Comparison of ENCODE assay signal across 11 cellular contexts in the genomic region with DNA sequence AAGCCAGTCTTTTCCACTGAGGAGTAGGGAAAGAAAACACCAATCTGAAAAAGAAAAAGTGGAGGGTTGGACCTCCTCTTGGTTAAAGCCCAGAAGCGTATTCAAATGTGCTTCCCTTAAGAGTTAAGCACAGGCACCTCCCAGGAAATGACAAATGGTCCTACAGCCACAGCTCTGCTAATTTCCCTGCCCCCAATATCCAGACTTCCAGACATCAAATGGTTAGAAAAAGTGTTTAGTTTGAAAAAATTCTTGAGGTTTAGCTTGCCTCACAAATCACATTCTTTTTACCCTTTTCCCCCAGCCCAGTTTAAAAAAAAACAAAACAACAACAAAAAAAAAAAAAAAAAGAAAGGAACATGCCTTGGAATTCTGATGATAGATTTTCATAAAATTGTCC. TPM values are rescaled to one million over a fixed set of nuclear protein-coding genes. Genes with fewer than 3 reads are reported as not detected.
DNase-seq lines count a peak whose midpoint lies in the region; ATAC-seq, FAIRE-seq and TF ChIP-seq lines count a peak whose summit lies in the region.
"Had no signal": no experiment of that assay in that cellular context is flagged by ENCODE, and none has a peak within 500 bp of the region (broad histone marks: within the 10 kb centered on the region; RNA-seq: fewer than 3 reads in every experiment).

No MANE protein-coding gene starts in this region.

- CTCF ChIA-PET in mammary epithelial cell (lab: Charles Lee; ENCODE audit: low non-redundant PET) = no interaction called here

- ATAC-seq in GM21717 (IDR thresholded peaks at IDR 0.05; ENCODE audit: unreplicated experiment) = no peak
- no peak for ATAC-seq in HG03565 (IDR thresholded peaks at IDR 0.05; ENCODE audit: unreplicated experiment)
- ATAC-seq: effector memory CD8-positive, alpha-beta T cell had no signal

- dilution Hi-C loops in mammary epithelial cell (cut with HindIII; ENCODE audit: low sequenced_read_pairs) = no loop called here
- dilution Hi-C loops in keratinocyte (cut with MboI; ENCODE audit: extremely low pct_ligation_motif_present, low sequenced_read_pairs) = no loop called here

- H3K36me3 ChIP-seq in mammary epithelial cell (ENCODE audit: insufficient read depth, low read length) (no peaks in the 10 kb centered on the region), keratinocyte (ENCODE audit: control insufficient read depth in 2 of 2, extremely low read depth in 1 of 2, insufficient read depth in 2 of 2, low read length in 2 of 2) (no peaks in the 10 kb centered on the region), stomach (no peaks in the 10 kb centered on the region)

- WGBS in mammary epithelial cell (ENCODE audit: low coverage, missing lambda C conversion rate) = 93% methylated on average over 1 of the region's 1 CpG
- 43 to 66% (median 52%) methylated on average over 1 of the region's 1 CpG for WGBS in stomach, 5 donors

- DNase-seq in HFFc6 (peak; percentile 96), mammary epithelial cell (peak; percentile 12), keratinocyte (ENCODE audit: low read depth, low spot score) (no peak), stomach (no peak), SKM-1 (lab: John Stamatoyannopoulos, UW; ENCODE audit: unreplicated experiment) (no peak), immature natural killer cell (no peak)
- DNase-seq: effector memory CD8-positive, alpha-beta T cell; T-helper 9 cell had no signal

- H3K4me1 ChIP-seq in mammary epithelial cell (ENCODE audit: insufficient read depth, low read length) (peaks cover 5% of the 10 kb centered on the region), keratinocyte (ENCODE audit: control insufficient read depth, extremely low read depth, insufficient read depth, low read length) (peaks cover 10% of the 10 kb centered on the region), stomach (peaks cover 0 to 28% (median 16%) of the 10 kb centered on the region in 4 donors)

- TF ChIP-seq POLR2A in stomach (IDR thresholded peaks at IDR 0.05) = no peak

- intact Hi-C loops in mammary epithelial cell (cut with micrococcal nuclease) (no loop called here), stomach (cut with DNase I; ENCODE audit: low total_unique reads) (no loop called here)

- H4K20me1 ChIP-seq in mammary epithelial cell (ENCODE audit: insufficient read depth, low read length) = no peaks in the 10 kb centered on the region
- no peaks in the 10 kb centered on the region for H4K20me1 ChIP-seq in keratinocyte (ENCODE audit: control insufficient read depth, extremely low read depth, insufficient read depth, low read length)

- H3K4me1 Mint-ChIP-seq in HFFc6 (ENCODE audit: low read depth) = peaks cover 71% of the 10 kb centered on the region
- no peaks in the 10 kb centered on the region for H3K4me1 Mint-ChIP-seq in immature natural killer cell

- H3K27me3 ChIP-seq in mammary epithelial cell (ENCODE audit: insufficient read depth, low read length) = no peaks in the 10 kb centered on the region
- H3K27me3 ChIP-seq in keratinocyte (ENCODE audit: control insufficient read depth, extremely low read depth, insufficient read depth, low read length) = no peaks in the 10 kb centered on the region
- no peaks in the 10 kb centered on the region for H3K27me3 ChIP-seq in stomach

- BruUV-seq in mammary epithelial cell (replicated peaks; lab: Mats Ljungman, UMichigan) = no TSS peak

- H3K9me3 ChIP-seq in mammary epithelial cell (replicated peaks; ENCODE audit: insufficient read depth, low read length) (no peaks in the 10 kb centered on the region), keratinocyte (ENCODE audit: control insufficient read depth, low read depth, low read length) (no peaks in the 10 kb centered on the region), stomach (no peaks in the 10 kb centered on the region)

- H3K9me3 Mint-ChIP-seq in HFFc6 (no peaks in the 10 kb centered on the region), immature natural killer cell (no peaks in the 10 kb centered on the region)
- H3K9me3 Mint-ChIP-seq: effector memory CD8-positive, alpha-beta T cell had no signal

- H3K4me3 ChIP-seq in mammary epithelial cell (replicated peaks in 1 of 3; ENCODE audit: insufficient read depth in 1 of 3, low read depth in 2 of 3, low read length in 3 of 3) = no peak overlapping the region
- H3K4me3 ChIP-seq in keratinocyte (ENCODE audit: control insufficient read depth in 2 of 3, extremely low read depth in 1 of 3, insufficient read depth in 2 of 3, low read depth in 1 of 3, low read length in 3 of 3) = no peak overlapping the region
- H3K4me3 ChIP-seq in stomach = no peak overlapping the region

- H2AFZ ChIP-seq in mammary epithelial cell (ENCODE audit: low read depth, low read length) (peak overlapping the region; percentile 51), keratinocyte (ENCODE audit: control insufficient read depth, low read length) (peak overlapping the region; percentile 78)

- peak overlapping the region; percentile 87 for H3K4me3 Mint-ChIP-seq in HFFc6
- H3K4me3 Mint-ChIP-seq in immature natural killer cell = no peak overlapping the region
- H3K4me3 Mint-ChIP-seq: effector memory CD8-positive, alpha-beta T cell had no signal

- H3K27ac ChIP-seq in mammary epithelial cell (ENCODE audit: insufficient read depth, low read depth, low read length) = no peak overlapping the region
- H3K27ac ChIP-seq in keratinocyte (ENCODE audit: control insufficient read depth, insufficient read depth, low read length) = no peak overlapping the region
- peak overlapping the region in 4 of 5 donors; percentile 78 to 82 (median 80) for H3K27ac ChIP-seq in stomach

- no peak for FAIRE-seq in keratinocyte (lab: Jason Lieb, UNC)
- FAIRE-seq: GM18507 had no signal

- H3K36me3 Mint-ChIP-seq in HFFc6 (ENCODE audit: low read depth) (peaks cover 24% of the 10 kb centered on the region), immature natural killer cell (no peaks in the 10 kb centered on the region)

- H3K27me3 Mint-ChIP-seq in HFFc6 (ENCODE audit: insufficient read depth) (no peaks in the 10 kb centered on the region), immature natural killer cell (ENCODE audit: low read depth in 3 of 3) (peaks cover 2 to 11% (median 3%) of the 10 kb centered on the region in 3 donors)

- no peaks in the 10 kb centered on the region for H3K9me1 ChIP-seq in keratinocyte (ENCODE audit: control insufficient read depth, extremely low read depth, insufficient read depth, low read length)

- TF ChIP-seq EP300 in stomach (IDR thresholded peaks at IDR 0.05) = no peak

- H3K4me2 ChIP-seq in mammary epithelial cell (ENCODE audit: insufficient read depth, low read depth, low read length) = no peak overlapping the region
- peak overlapping the region; percentile 34 for H3K4me2 ChIP-seq in keratinocyte (ENCODE audit: control insufficient read depth, extremely low read depth, insufficient read depth, low read depth, low read length)

- no peak for TF ChIP-seq CTCF in HFFc6 (IDR thresholded peaks at IDR 0.05)
- TF ChIP-seq CTCF in mammary epithelial cell (conservative IDR thresholded peaks at IDR 0.05 in 1 of 2, IDR thresholded peaks at IDR 0.05 in 1 of 2; ENCODE audit: extremely low read depth in 1 of 2, insufficient read depth in 1 of 2, low read depth in 1 of 2, low read length in 2 of 2) = no peak
- no peak for TF ChIP-seq CTCF in keratinocyte (optimal IDR thresholded peaks at IDR 0.05 in 1 of 3, IDR thresholded peaks at IDR 0.05 in 1 of 3, conservative IDR thresholded peaks at IDR 0.05 in 1 of 3; ENCODE audit: extremely low read depth in 1 of 3, insufficient read depth in 2 of 3, low read length in 3 of 3)
- TF ChIP-seq CTCF in stomach (IDR thresholded peaks at IDR 0.05) = no peak

- H3K27ac Mint-ChIP-seq in HFFc6 = peak overlapping the region; percentile 92
- H3K27ac Mint-ChIP-seq in immature natural killer cell = no peak overlapping the region
- H3K27ac Mint-ChIP-seq: effector memory CD8-positive, alpha-beta T cell had no signal

- H3K9ac ChIP-seq in mammary epithelial cell (ENCODE audit: insufficient read depth, low read length) (no peak overlapping the region), keratinocyte (ENCODE audit: control insufficient read depth, extremely low read depth, insufficient read depth, low read length) (no peak overlapping the region)

- in situ Hi-C loops in mammary epithelial cell (cut with MboI; ENCODE audit: low sequenced_read_pairs in 2 of 2) = no loop called here

- H3K79me2 ChIP-seq in mammary epithelial cell (ENCODE audit: insufficient read depth, low read length) (no peaks in the 10 kb centered on the region), keratinocyte (ENCODE audit: control insufficient read depth, insufficient read depth, low read length) (no peaks in the 10 kb centered on the region)

RNA-seq across cellular contexts. Expression of a gene that starts 19.0 kb away (rescaled TPM):
- total RNA-seq in HFFc6 (2021; fragmentation: NEBNext Ultra II Directional; extraction: Animal tissue kit (Norgen Biotek cat#: 25700)) = 1,000 to 10,000 TPM; 3,728 to 6,317 (median 3,918) TPM
- 10 to 100 TPM in 1 of 2 donors, under 1 TPM in 1; 0.45 to 13.7 TPM for total RNA-seq in mammary epithelial cell
- polyA plus RNA-seq in mammary epithelial cell = 0.60 TPM
- 0.31 TPM for polyA minus RNA-seq in mammary epithelial cell
- 0.13 to 0.16 TPM (median 0.14 TPM) in 3 replicates for polyA plus RNA-seq in keratinocyte
- not detected for polyA plus RNA-seq in keratinocyte (2011; ENCODE audit: low read depth)
- 1.3 TPM in 2 replicates for polyA plus RNA-seq in keratinocyte (2011; cell fraction: cytosol; rRNA removed)
- polyA plus RNA-seq in keratinocyte (2011; cell fraction: nucleus; rRNA removed) = 0.59 and 1.1 TPM in 2 replicates
- polyA plus RNA-seq in keratinocyte (2012; ENCODE audit: low replicate concordance) = 0.14 and 0.26 TPM in 2 replicates
- polyA minus RNA-seq in keratinocyte = 0.06 to 3.5 TPM (median 0.49 TPM) in 3 replicates
- polyA minus RNA-seq in keratinocyte (2011; cell fraction: cytosol; rRNA and poly(A)+ RNA removed) = 2.9 TPM
- polyA minus RNA-seq in keratinocyte (2011; cell fraction: nucleus; rRNA and poly(A)+ RNA removed) = 0.53 and 0.62 TPM in 2 replicates
- total RNA-seq in stomach = 1,000 to 10,000 TPM in 2 of 5 donors, 100 to 1,000 TPM in 2, 10 to 100 TPM in 1; 30.9 to 3,975 (median 234) TPM
- 10 to 100 TPM; 32.2 to 51.6 (median 48.3) TPM for polyA plus RNA-seq in stomach
- not detected for polyA plus RNA-seq in immature natural killer cell

Comparison
In these comparisons a context has a peak if more than half of its experiments do, and no peak if none do; other contexts are left out.
1. DNase-seq: peak in HFFc6 (single experiment) and mammary epithelial cell (single experiment); none in keratinocyte (single experiment), stomach (single experiment), SKM-1 (single experiment) and immature natural killer cell (0 of 3).
2. H3K27ac ChIP-seq: peak in stomach (4 of 5); none in mammary epithelial cell (single experiment) and keratinocyte (single experiment).
3. RNA of a gene that starts 19.0 kb away (polyA plus RNA-seq): 32.2 to 51.6 TPM in stomach; 0.60 TPM in mammary epithelial cell (single experiment), 0.13 to 1.3 TPM in keratinocyte and not detected in immature natural killer cell; every median in the first group is over 10 times any median in the second.